1 cellular context compared by ENCODE assay signal in the genomic region with DNA sequence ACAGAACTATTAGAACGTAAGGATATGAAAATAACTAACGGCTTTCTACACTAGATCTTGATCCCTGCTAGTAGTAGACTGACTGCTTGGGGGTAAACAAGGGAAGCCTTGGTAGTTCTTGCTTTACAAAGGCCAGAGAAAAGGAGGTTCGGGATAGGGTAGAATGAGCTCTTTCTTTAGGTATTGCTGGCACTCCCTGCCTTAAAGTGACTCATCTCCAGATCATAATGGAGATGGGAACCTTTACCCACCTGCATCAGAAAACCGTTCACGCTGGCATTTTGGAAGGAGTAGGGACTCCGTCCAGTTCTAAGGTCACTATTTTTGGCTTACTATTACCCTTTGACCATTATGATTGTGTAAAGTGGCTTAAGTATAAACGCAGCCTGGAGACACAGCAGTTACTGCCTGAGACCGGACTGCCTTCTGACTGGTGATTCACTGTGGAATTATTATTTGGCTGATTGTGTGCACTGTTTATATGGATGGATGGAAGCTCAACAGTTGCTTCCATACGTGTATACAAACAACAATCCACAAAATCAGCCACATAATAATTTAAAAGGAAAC.
TF ChIP-seq lines count a peak whose summit lies in the region.

No MANE protein-coding gene starts in this region.

TF ChIP-seq in IMR-90, 13 proteins besides CTCF, POLR2A, EP300 and RAD21:
- TF ChIP-seq CEBPB (IDR thresholded peaks at IDR 0.05; ENCODE audit: low read depth, low read length) (no peak), BHLHE40 (IDR thresholded peaks at IDR 0.05; ENCODE audit: low read depth, low read length) (no peak), SMC3 (IDR thresholded peaks at IDR 0.05; ENCODE audit: low read depth, low read length) (no peak), NFE2L2 (IDR thresholded peaks at IDR 0.05; ENCODE audit: low read depth, low read length) (no peak), CHD1 (IDR thresholded peaks at IDR 0.05; ENCODE audit: low read depth, low read length) (no peak), MAFK (IDR thresholded peaks at IDR 0.05; ENCODE audit: low read depth, low read length) (no peak), ELK1 (IDR thresholded peaks at IDR 0.05; ENCODE audit: borderline replicate concordance, low read depth, low read length) (no peak), RCOR1 (IDR thresholded peaks at IDR 0.05; ENCODE audit: insufficient replicate concordance, low read length) (no peak), MXI1 (IDR thresholded peaks at IDR 0.05; ENCODE audit: borderline replicate concordance, low read depth, low read length) (no peak), FOS (IDR thresholded peaks at IDR 0.05; ENCODE audit: low read depth, low read length) (no peak), USF2 (IDR thresholded peaks at IDR 0.05; ENCODE audit: low read depth, low read length) (no peak), RFX5 (IDR thresholded peaks at IDR 0.05; ENCODE audit: low read depth, low read length) (no peak), MAZ (IDR thresholded peaks at IDR 0.05; ENCODE audit: borderline replicate concordance, low read depth, low read length) (no peak)
